ENCODE assay signal across 31 cellular contexts in the genomic region with DNA sequence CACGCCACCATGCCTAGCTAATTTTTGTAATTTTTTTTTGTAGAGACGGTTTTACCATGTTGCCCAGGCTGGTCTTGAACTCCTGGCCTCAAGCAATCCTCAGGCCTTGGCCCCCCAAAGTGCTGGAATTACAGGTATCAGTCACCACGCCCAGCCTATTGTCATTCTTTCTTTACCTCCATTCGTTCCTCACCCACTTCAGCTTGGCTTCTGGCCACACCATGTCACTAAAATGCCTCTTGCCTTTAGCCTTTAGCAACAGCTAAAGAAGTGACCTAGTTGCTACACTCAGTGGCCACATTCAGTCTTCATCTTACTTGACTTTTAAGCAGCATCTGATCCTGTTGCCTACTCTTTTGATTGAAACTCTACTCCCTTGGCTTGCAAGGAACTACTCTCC. TPM values are rescaled to one million over a fixed set of nuclear protein-coding genes. Genes with fewer than 3 reads are reported as not detected.
"Had no signal": no experiment of that assay in that cellular context is flagged by ENCODE, and none has a peak within 500 bp of the region (broad histone marks: within the 10 kb centered on the region; RNA-seq: fewer than 3 reads in every experiment).

No MANE protein-coding gene starts in this region.

- H3K27me3 ChIP-seq: adrenal gland, body of pancreas, MG63 had no signal

- H3K4me3 ChIP-seq: adrenal gland, body of pancreas, MG63, SJCRH30, SK-N-MC had no signal

- H3K36me3 ChIP-seq: adrenal gland, MG63, SJCRH30 had no signal

- H3K9me3 ChIP-seq: adrenal gland, body of pancreas, MG63 had no signal

- ATAC-seq: activated CD4-positive, alpha-beta T cell treated with anti-CD3 and anti-CD28 coated beads for 36 hours; activated CD4-positive, CD25-positive, alpha-beta regulatory T cell treated with anti-CD3 and anti-CD28 coated beads, Interleukin-2, amount 50 U/mL, for 24 hours; activated CD8-positive, alpha-beta T cell treated with anti-CD3 and anti-CD28 coated beads, Interleukin-2, amount 10 ng/mL, durations not matched to agents 7 days and 5 days; activated naive CD4-positive, alpha-beta T cell treated with anti-CD3 and anti-CD28 coated beads, Interleukin-2, amount 50 U/mL, for 72 hours; body of pancreas; Panc1 had no signal

- DNase-seq: activated CD4-positive, alpha-beta T cell treated with anti-CD3 and anti-CD28 coated beads for 36 hours; activated CD4-positive, alpha-beta T cell treated with anti-CD3 and anti-CD28 coated beads, Interleukin-2, amount 10 ng/mL, durations not matched to agents 7 days and 5 days; activated CD4-positive, alpha-beta T cell treated with anti-CD3 and anti-CD28 coated beads, Interleukin-2, amount 50 U/mL, for 48 hours; activated CD8-positive, alpha-beta T cell treated with anti-CD3 and anti-CD28 coated beads, Interleukin-2, amount 10 ng/mL, durations not matched to agents 7 days and 5 days; activated gamma-delta T cell treated with Interleukin-2 at 50 U/mL for 16 hours; activated naive CD4-positive, alpha-beta T cell treated with anti-CD3 and anti-CD28 coated beads for 36 hours; activated T-cell treated with anti-CD3 and anti-CD28 coated beads, Interleukin-2, amount 50 U/mL, for 24 hours; body of pancreas; caudate nucleus; Karpas-422; KBM-7; MG63; NCI-H1048; NCI-H1105 treated with DMSO at 0.1 percent for 48 hours; NCI-H1436; NCI-H1694; NCI-H1930; NCI-H2081 treated with DMSO at 0.1 percent for 48 hours; NCI-H226; NCI-H446 treated with DMSO at 0.1 percent for 48 hours; NCI-H524; SHP77; SJCRH30 had no signal

- FAIRE-seq: astrocyte, bronchial epithelial cell, TTC549 had no signal

- H3K9me3 Mint-ChIP-seq: activated CD4-positive, alpha-beta T cell treated with anti-CD3 and anti-CD28 coated beads, Interleukin-2, amount 10 ng/mL, durations not matched to agents 7 days and 5 days; activated naive CD4-positive, alpha-beta T cell treated with anti-CD3 and anti-CD28 coated beads for 36 hours; activated naive CD4-positive, alpha-beta T cell treated with anti-CD3 and anti-CD28 coated beads, Interleukin-2, amount 50 U/mL, for 72 hours; activated T-cell treated with anti-CD3 and anti-CD28 coated beads, Interleukin-2, amount 50 U/mL, for 24 hours had no signal

- H3K4me3 Mint-ChIP-seq: activated CD4-positive, alpha-beta T cell treated with anti-CD3 and anti-CD28 coated beads for 36 hours; activated CD4-positive, alpha-beta T cell treated with anti-CD3 and anti-CD28 coated beads, Interleukin-2, amount 10 ng/mL, durations not matched to agents 7 days and 5 days; activated CD8-positive, alpha-beta T cell treated with anti-CD3 and anti-CD28 coated beads, Interleukin-2, amount 10 ng/mL, durations not matched to agents 7 days and 5 days; activated naive CD4-positive, alpha-beta T cell treated with anti-CD3 and anti-CD28 coated beads for 36 hours; activated T-cell treated with anti-CD3 and anti-CD28 coated beads, Interleukin-2, amount 50 U/mL, for 24 hours had no signal

- H3K27ac Mint-ChIP-seq: activated CD4-positive, alpha-beta T cell treated with anti-CD3 and anti-CD28 coated beads for 36 hours; activated CD4-positive, alpha-beta T cell treated with anti-CD3 and anti-CD28 coated beads, Interleukin-2, amount 10 ng/mL, durations not matched to agents 7 days and 5 days; activated CD8-positive, alpha-beta T cell treated with anti-CD3 and anti-CD28 coated beads, Interleukin-2, amount 10 ng/mL, durations not matched to agents 7 days and 5 days; activated naive CD4-positive, alpha-beta T cell treated with anti-CD3 and anti-CD28 coated beads for 36 hours; activated naive CD4-positive, alpha-beta T cell treated with anti-CD3 and anti-CD28 coated beads, Interleukin-2, amount 50 U/mL, for 72 hours; activated T-cell treated with anti-CD3 and anti-CD28 coated beads, Interleukin-2, amount 50 U/mL, for 24 hours had no signal

- H3K27ac ChIP-seq: adrenal gland, body of pancreas, SJCRH30, SK-N-MC had no signal

- H3K36me3 Mint-ChIP-seq: activated naive CD4-positive, alpha-beta T cell treated with anti-CD3 and anti-CD28 coated beads, Interleukin-2, amount 50 U/mL, for 72 hours had no signal

RNA-seq across cellular contexts. Expression of a gene that starts 3.6 kb away (rescaled TPM):
- total RNA-seq: bronchial epithelial cell had no signal
